ENCODE assay signal across 22 cellular contexts in the genomic region with DNA sequence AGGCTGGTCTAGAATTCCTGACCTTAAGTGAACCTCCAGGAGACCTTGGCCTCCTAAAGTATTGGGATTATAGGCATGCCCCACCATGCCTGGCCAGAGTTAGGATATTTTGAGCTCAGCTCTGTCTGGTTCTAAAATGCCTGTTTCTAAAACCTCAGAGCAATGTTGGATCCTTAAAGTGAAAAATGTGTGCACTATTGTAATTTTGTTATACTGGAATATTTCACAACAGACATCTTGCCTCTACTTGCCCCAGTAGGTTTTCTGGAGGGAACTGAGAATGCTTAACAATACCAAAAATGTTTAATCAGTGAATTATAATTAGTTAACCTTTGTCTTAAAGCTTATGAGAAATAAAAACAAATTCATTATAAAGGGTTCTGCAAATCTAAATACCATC.
DNase-seq lines count a peak whose midpoint lies in the region; ATAC-seq and TF ChIP-seq lines count a peak whose summit lies in the region.
"Had no signal": no experiment of that assay in that cellular context is flagged by ENCODE, and none has a peak within 500 bp of the region (broad histone marks: within the 10 kb centered on the region; RNA-seq: fewer than 3 reads in every experiment).

No MANE protein-coding gene starts in this region.

- no peak overlapping the region for H3K27ac ChIP-seq in CD4-positive, alpha-beta T cell (ENCODE audit: low read depth, low read length)
- H3K27ac ChIP-seq in epithelial cell of prostate = peak overlapping the region; percentile 36
- H3K27ac ChIP-seq: Peyer's patch had no signal

- H3K9me3 Mint-ChIP-seq in activated CD4-positive, alpha-beta memory T cell treated with anti-CD3 and anti-CD28 coated beads for 36 hours = no peaks in the 10 kb centered on the region
- no peaks in the 10 kb centered on the region for H3K9me3 Mint-ChIP-seq in activated CD4-positive, alpha-beta memory T cell treated with anti-CD3 and anti-CD28 coated beads, Interleukin-2, amount 10 ng/mL, durations not matched to agents 7 days and 5 days
- H3K9me3 Mint-ChIP-seq in CD4-positive, alpha-beta T cell = no peaks in the 10 kb centered on the region
- no peaks in the 10 kb centered on the region for H3K9me3 Mint-ChIP-seq in activated CD8-positive, alpha-beta T cell treated with anti-CD3 and anti-CD28 coated beads, Interleukin-2, amount 10 ng/mL, durations not matched to agents 7 days and 5 days (ENCODE audit: insufficient read depth)
- no peaks in the 10 kb centered on the region for H3K9me3 Mint-ChIP-seq in stimulated activated effector memory CD8-positive, alpha-beta T cell treated with anti-CD3 and anti-CD28 coated beads, Interleukin-12 subunit alpha, Interleukin-12 subunit beta, amount 100 ng/mL, for 72 hours
- H3K9me3 Mint-ChIP-seq: CD14-positive monocyte, GM23338 had no signal

- no peak for TF ChIP-seq CTCF in CD4-positive, alpha-beta T cell (IDR thresholded peaks at IDR 0.05)

- POLR2A ChIA-PET in activated CD4-positive, alpha-beta memory T cell treated with anti-CD3 and anti-CD28 coated beads for 36 hours (lab: Charles Lee) = no interaction called here
- POLR2A ChIA-PET in activated CD4-positive, alpha-beta memory T cell treated with anti-CD3 and anti-CD28 coated beads, Interleukin-2, amount 10 ng/mL, durations not matched to agents 7 days and 5 days (lab: Charles Lee) = no interaction called here
- POLR2A ChIA-PET in CD4-positive, alpha-beta T cell (lab: Charles Lee) = interaction anchor here (0.7 kb wide), 1 partner anchor 148 kb away, joined by 3 read pairs; no protein-coding TSS in a partner anchor
- POLR2A ChIA-PET in activated CD8-positive, alpha-beta T cell treated with anti-CD3 and anti-CD28 coated beads, Interleukin-2, amount 10 ng/mL, durations not matched to agents 7 days and 5 days (lab: Charles Lee) = no interaction called here

- no peaks in the 10 kb centered on the region for H3K27me3 Mint-ChIP-seq in activated CD4-positive, alpha-beta memory T cell treated with anti-CD3 and anti-CD28 coated beads for 36 hours
- no peaks in the 10 kb centered on the region for H3K27me3 Mint-ChIP-seq in activated CD4-positive, alpha-beta memory T cell treated with anti-CD3 and anti-CD28 coated beads, Interleukin-2, amount 10 ng/mL, durations not matched to agents 7 days and 5 days
- H3K27me3 Mint-ChIP-seq in CD4-positive, alpha-beta T cell = no peaks in the 10 kb centered on the region
- H3K27me3 Mint-ChIP-seq in activated CD8-positive, alpha-beta T cell treated with anti-CD3 and anti-CD28 coated beads, Interleukin-2, amount 10 ng/mL, durations not matched to agents 7 days and 5 days (ENCODE audit: low read depth) = no peaks in the 10 kb centered on the region

- CTCF ChIA-PET in activated CD4-positive, alpha-beta memory T cell treated with anti-CD3 and anti-CD28 coated beads for 36 hours (lab: Charles Lee) = interaction anchor here (1.4 kb wide), 1 partner anchor 141 kb away, joined by 4 read pairs; no protein-coding TSS in a partner anchor
- CTCF ChIA-PET in activated CD4-positive, alpha-beta memory T cell treated with anti-CD3 and anti-CD28 coated beads, Interleukin-2, amount 10 ng/mL, durations not matched to agents 7 days and 5 days (lab: Charles Lee) = interaction anchor here (0.5 to 1.3 kb wide), 2 partner anchors 13 to 36 kb away, joined by 3 to 5 read pairs; no protein-coding TSS in a partner anchor
- CTCF ChIA-PET in CD4-positive, alpha-beta T cell (lab: Charles Lee) = no interaction called here
- CTCF ChIA-PET in activated CD8-positive, alpha-beta T cell treated with anti-CD3 and anti-CD28 coated beads, Interleukin-2, amount 10 ng/mL, durations not matched to agents 7 days and 5 days (lab: Charles Lee) = interaction anchor here (0.7 to 1.5 kb wide), 3 partner anchors 13 to 83 kb away, joined by 3 to 7 read pairs (median 3); no protein-coding TSS in a partner anchor

- H3K4me3 Mint-ChIP-seq in activated CD4-positive, alpha-beta memory T cell treated with anti-CD3 and anti-CD28 coated beads for 36 hours = no peak overlapping the region
- no peak overlapping the region for H3K4me3 Mint-ChIP-seq in activated CD4-positive, alpha-beta memory T cell treated with anti-CD3 and anti-CD28 coated beads, Interleukin-2, amount 10 ng/mL, durations not matched to agents 7 days and 5 days
- H3K4me3 Mint-ChIP-seq in CD4-positive, alpha-beta T cell = no peak overlapping the region
- no peak overlapping the region for H3K4me3 Mint-ChIP-seq in activated CD8-positive, alpha-beta T cell treated with anti-CD3 and anti-CD28 coated beads, Interleukin-2, amount 10 ng/mL, durations not matched to agents 7 days and 5 days
- no peak overlapping the region for H3K4me3 Mint-ChIP-seq in stimulated activated effector memory CD8-positive, alpha-beta T cell treated with anti-CD3 and anti-CD28 coated beads, Interleukin-12 subunit alpha, Interleukin-12 subunit beta, amount 100 ng/mL, for 72 hours
- H3K4me3 Mint-ChIP-seq: CD14-positive monocyte, GM23338 had no signal

- DNase-seq in activated CD4-positive, alpha-beta memory T cell treated with anti-CD3 and anti-CD28 coated beads for 36 hours = no peak
- no peak for DNase-seq in activated CD4-positive, alpha-beta memory T cell treated with anti-CD3 and anti-CD28 coated beads, Interleukin-2, amount 10 ng/mL, durations not matched to agents 7 days and 5 days
- DNase-seq in CD4-positive, alpha-beta T cell = no peak
- DNase-seq in activated CD8-positive, alpha-beta T cell treated with anti-CD3 and anti-CD28 coated beads, Interleukin-2, amount 10 ng/mL, durations not matched to agents 7 days and 5 days = no peak
- no peak for DNase-seq in epithelial cell of prostate (ENCODE audit: low read depth, low spot score)
- no peak for DNase-seq in NCI-H2227 treated with DMSO at 0.1 percent for 48 hours (lab: John Stamatoyannopoulos, UW)
- DNase-seq in stimulated activated effector memory CD8-positive, alpha-beta T cell treated with anti-CD3 and anti-CD28 coated beads, Interleukin-12 subunit alpha, Interleukin-12 subunit beta, amount 100 ng/mL, for 72 hours (ENCODE audit: low spot score in 2 of 2) = no peak
- DNase-seq: 8988T, DMS153, GDM1, NCI-H1105, NCI-H2081, NCI-H2171 treated with DMSO at 0.1 percent for 48 hours, NCI-H446 treated with DMSO at 0.1 percent for 48 hours, NCI-H69, Peyer's patch, Right ventricle myocardium superior had no signal

- H3K27ac Mint-ChIP-seq in activated CD4-positive, alpha-beta memory T cell treated with anti-CD3 and anti-CD28 coated beads for 36 hours = peak overlapping the region; percentile 8
- H3K27ac Mint-ChIP-seq in activated CD4-positive, alpha-beta memory T cell treated with anti-CD3 and anti-CD28 coated beads, Interleukin-2, amount 10 ng/mL, durations not matched to agents 7 days and 5 days = no peak overlapping the region
- H3K27ac Mint-ChIP-seq in CD4-positive, alpha-beta T cell = peak overlapping the region; percentile 49
- peak overlapping the region; percentile 43 for H3K27ac Mint-ChIP-seq in activated CD8-positive, alpha-beta T cell treated with anti-CD3 and anti-CD28 coated beads, Interleukin-2, amount 10 ng/mL, durations not matched to agents 7 days and 5 days
- no peak overlapping the region for H3K27ac Mint-ChIP-seq in stimulated activated effector memory CD8-positive, alpha-beta T cell treated with anti-CD3 and anti-CD28 coated beads, Interleukin-12 subunit alpha, Interleukin-12 subunit beta, amount 100 ng/mL, for 72 hours
- H3K27ac Mint-ChIP-seq: GM23338 had no signal

- no peak for ATAC-seq in CD4-positive, alpha-beta T cell (ENCODE audit: poor library complexity)
- ATAC-seq in activated CD8-positive, alpha-beta T cell treated with anti-CD3 and anti-CD28 coated beads, Interleukin-2, amount 10 ng/mL, durations not matched to agents 7 days and 5 days = no peak
- ATAC-seq in GM19467 (IDR thresholded peaks at IDR 0.05; ENCODE audit: unreplicated experiment) = no peak
- no peak for ATAC-seq in stimulated activated effector memory CD8-positive, alpha-beta T cell treated with anti-CD3 and anti-CD28 coated beads, Interleukin-12 subunit alpha, Interleukin-12 subunit beta, amount 100 ng/mL, for 72 hours
- ATAC-seq: GM23338, HCT116, K562 had no signal

- no peaks in the 10 kb centered on the region for H3K4me1 Mint-ChIP-seq in activated CD4-positive, alpha-beta memory T cell treated with anti-CD3 and anti-CD28 coated beads for 36 hours (ENCODE audit: low read depth)
- no peaks in the 10 kb centered on the region for H3K4me1 Mint-ChIP-seq in activated CD4-positive, alpha-beta memory T cell treated with anti-CD3 and anti-CD28 coated beads, Interleukin-2, amount 10 ng/mL, durations not matched to agents 7 days and 5 days
- no peaks in the 10 kb centered on the region for H3K4me1 Mint-ChIP-seq in CD4-positive, alpha-beta T cell (ENCODE audit: low read depth)
- H3K4me1 Mint-ChIP-seq in activated CD8-positive, alpha-beta T cell treated with anti-CD3 and anti-CD28 coated beads, Interleukin-2, amount 10 ng/mL, durations not matched to agents 7 days and 5 days (ENCODE audit: low read depth) = no peaks in the 10 kb centered on the region
- no peaks in the 10 kb centered on the region for H3K4me1 Mint-ChIP-seq in stimulated activated effector memory CD8-positive, alpha-beta T cell treated with anti-CD3 and anti-CD28 coated beads, Interleukin-12 subunit alpha, Interleukin-12 subunit beta, amount 100 ng/mL, for 72 hours
- H3K4me1 Mint-ChIP-seq: CD14-positive monocyte, GM23338 had no signal

- intact Hi-C loops in activated CD4-positive, alpha-beta memory T cell treated with anti-CD3 and anti-CD28 coated beads for 36 hours (cut with micrococcal nuclease) = no loop called here
- intact Hi-C loops in CD4-positive, alpha-beta T cell (cut with DNase I, micrococcal nuclease) = no loop called here

- peaks cover 48% of the 10 kb centered on the region for H3K36me3 Mint-ChIP-seq in activated CD4-positive, alpha-beta memory T cell treated with anti-CD3 and anti-CD28 coated beads for 36 hours
- H3K36me3 Mint-ChIP-seq in activated CD4-positive, alpha-beta memory T cell treated with anti-CD3 and anti-CD28 coated beads, Interleukin-2, amount 10 ng/mL, durations not matched to agents 7 days and 5 days (ENCODE audit: low read depth) = peaks cover 80% of the 10 kb centered on the region
- peaks cover 91% of the 10 kb centered on the region for H3K36me3 Mint-ChIP-seq in CD4-positive, alpha-beta T cell (ENCODE audit: low read depth)
- H3K36me3 Mint-ChIP-seq in activated CD8-positive, alpha-beta T cell treated with anti-CD3 and anti-CD28 coated beads, Interleukin-2, amount 10 ng/mL, durations not matched to agents 7 days and 5 days (ENCODE audit: low read depth) = peaks cover 72% of the 10 kb centered on the region
- H3K36me3 Mint-ChIP-seq in stimulated activated effector memory CD8-positive, alpha-beta T cell treated with anti-CD3 and anti-CD28 coated beads, Interleukin-12 subunit alpha, Interleukin-12 subunit beta, amount 100 ng/mL, for 72 hours = peaks cover 99% of the 10 kb centered on the region

- H3K27me3 ChIP-seq in CD4-positive, alpha-beta T cell (ENCODE audit: control insufficient read depth, insufficient read depth, low read length) = no peaks in the 10 kb centered on the region
- H3K27me3 ChIP-seq: Peyer's patch had no signal

- H3K9me3 ChIP-seq in CD4-positive, alpha-beta T cell (ENCODE audit: control insufficient read depth, low read length) = no peaks in the 10 kb centered on the region
- H3K9me3 ChIP-seq: Peyer's patch had no signal

Comparison
In these comparisons a context has a peak if more than half of its experiments do, and no peak if none do; other contexts are left out.
1. H3K27ac Mint-ChIP-seq: peak in activated CD4-positive, alpha-beta memory T cell treated with anti-CD3 and anti-CD28 coated beads for 36 hours (single experiment), CD4-positive, alpha-beta T cell (single experiment) and activated CD8-positive, alpha-beta T cell treated with anti-CD3 and anti-CD28 coated beads, Interleukin-2, amount 10 ng/mL, durations not matched to agents 7 days and 5 days (single experiment); none in activated CD4-positive, alpha-beta memory T cell treated with anti-CD3 and anti-CD28 coated beads, Interleukin-2, amount 10 ng/mL, durations not matched to agents 7 days and 5 days (single experiment) and stimulated activated effector memory CD8-positive, alpha-beta T cell treated with anti-CD3 and anti-CD28 coated beads, Interleukin-12 subunit alpha, Interleukin-12 subunit beta, amount 100 ng/mL, for 72 hours (single experiment).